ENCODE assay signal across 1 cellular context in genomic region chr10:34769941-34770340, GRCh38.
TF ChIP-seq lines count a peak whose summit lies in the region.

No MANE protein-coding gene starts in this region.

TF ChIP-seq in GM23338, 12 proteins besides CTCF, POLR2A, EP300 and RAD21 (continued from another document):
- TF ChIP-seq ZNF462 (CRISPR knock-in tag; IDR thresholded peaks at IDR 0.05) (no peak), REST (IDR thresholded peaks at IDR 0.05; ENCODE audit: unreplicated experiment) (no peak), EZH2phosphoT487 (IDR thresholded peaks at IDR 0.05; ENCODE audit: unreplicated experiment) (no peak), ZNF114 (CRISPR knock-in tag; IDR thresholded peaks at IDR 0.05) (no peak), STAT1 (IDR thresholded peaks at IDR 0.05; ENCODE audit: unreplicated experiment) (no peak), CREB1 (CRISPR knock-in tag; IDR thresholded peaks at IDR 0.05; ENCODE audit: low read depth) (no peak), ETS1 (IDR thresholded peaks at IDR 0.05) (no peak), JUNB (IDR thresholded peaks at IDR 0.05; ENCODE audit: unreplicated experiment) (no peak)
